1 cellular context compared by ENCODE assay signal in genomic region chr17:19365499-19365817, GRCh38.
TF ChIP-seq lines count a peak whose summit lies in the region.

No MANE protein-coding gene starts in this region.

TF ChIP-seq in HepG2, 621 proteins besides CTCF, POLR2A, EP300 and RAD21:
- peak; percentile 44; the same call in 1 of the 2 replicates for TF ChIP-seq NRL (CRISPR knock-in tag; IDR thresholded peaks at IDR 0.05; ENCODE audit: borderline replicate concordance)
- no peak for TF ChIP-seq CENPX (CRISPR knock-in tag; IDR thresholded peaks at IDR 0.05)
- TF ChIP-seq ZNF280B (CRISPR knock-in tag; IDR thresholded peaks at IDR 0.05; ENCODE audit: borderline replicate concordance): peak; percentile 88
- TF ChIP-seq CCAR2 (optimal IDR thresholded peaks at IDR 0.05; ENCODE audit: low read depth, low read length): no peak
- TF ChIP-seq ZNF224 (CRISPR knock-in tag; IDR thresholded peaks at IDR 0.05): 0 out of 2 replicates have a peak, but pooled peaks have one; percentile 54
- no peak for TF ChIP-seq TEAD2 (CRISPR knock-in tag; IDR thresholded peaks at IDR 0.05)
- 0 out of 2 replicates have a peak, but pooled peaks have one; percentile 14 for TF ChIP-seq GMEB1 (CRISPR knock-in tag; IDR thresholded peaks at IDR 0.05; ENCODE audit: borderline replicate concordance)
TF ChIP-seq in HepG2: peak in this region for 4.
